In genomic region chr9:89935115-89935514, GRCh38 we compare ENCODE assay signal across 18 cellular contexts.
A peak's percentile ranks its signal among the peaks of the same experiment; 100 is the strongest.
DNase-seq lines count a peak whose midpoint lies in the region; ATAC-seq and TF ChIP-seq lines count a peak whose summit lies in the region.
"Had no signal": no experiment of that assay in that cellular context is flagged by ENCODE, and none has a peak within 500 bp of the region (broad histone marks: within the 10 kb centered on the region; RNA-seq: fewer than 3 reads in every experiment).

No MANE protein-coding gene starts in this region.

- H3K36me3 ChIP-seq in gastroesophageal sphincter, result no peaks in the 10 kb centered on the region
- H3K36me3 ChIP-seq in upper lobe of right lung, result no peaks in the 10 kb centered on the region

- intact Hi-C loops in upper lobe of right lung (cut with DNase I), result no loop called here

- TF ChIP-seq EP300 in gastroesophageal sphincter (IDR thresholded peaks at IDR 0.05), result no peak

- ATAC-seq in gastroesophageal sphincter, result no peak
- peak; percentile 25 for ATAC-seq in upper lobe of right lung

- H3K27me3 ChIP-seq in gastroesophageal sphincter (no peaks in the 10 kb centered on the region), upper lobe of right lung (no peaks in the 10 kb centered on the region)

- 60 to 95% methylated on average over 1 to 4 of the region's 6 CpGs for WGBS in gastroesophageal sphincter (ENCODE audit: low coverage in 1 of 2), 2 donors

- H3K4me3 ChIP-seq in gastroesophageal sphincter (no peak overlapping the region), upper lobe of right lung (no peak overlapping the region)
- H3K4me3 ChIP-seq: SK-N-MC had no signal

- DNase-seq in DMS79 treated with DMSO at 0.1 percent for 48 hours (lab: John Stamatoyannopoulos, UW) (peak; percentile 62), NCI-H345 (lab: John Stamatoyannopoulos, UW) (peak; percentile 57), upper lobe of right lung (no peak), cerebellum (ENCODE audit: low spot score) (no peak), NAMALWA (ENCODE audit: low spot score) (no peak), 8988T (no peak)
- DNase-seq: ACHN, GDM1, H9, IMR-90, Karpas-422, NCI-H1092, NCI-H226, SHP77 had no signal

- H3K27ac ChIP-seq in gastroesophageal sphincter (peak overlapping the region in 3 of 4 donors; percentile 51 to 53 (median 52)), upper lobe of right lung (no peak overlapping the region)
- H3K27ac ChIP-seq: C4-2B, HL-60, SK-N-MC had no signal

- no peak for TF ChIP-seq POLR2A in gastroesophageal sphincter (IDR thresholded peaks at IDR 0.05)

- no peaks in the 10 kb centered on the region for H3K9me3 ChIP-seq in gastroesophageal sphincter
- H3K9me3 ChIP-seq in upper lobe of right lung, result no peaks in the 10 kb centered on the region

- H3K4me1 ChIP-seq in gastroesophageal sphincter (peaks cover 6 to 47% (median 11%) of the 10 kb centered on the region in 3 donors), upper lobe of right lung (peaks cover 9% of the 10 kb centered on the region)

- TF ChIP-seq CTCF in gastroesophageal sphincter (IDR thresholded peaks at IDR 0.05), result no peak
- no peak for TF ChIP-seq CTCF in upper lobe of right lung (IDR thresholded peaks at IDR 0.05)

Comparison
In these comparisons a context has a peak if more than half of its experiments do, and no peak if none do; other contexts are left out.
1. DNase-seq: peak in DMS79 treated with DMSO at 0.1 percent for 48 hours (single experiment) and NCI-H345 (single experiment); none in upper lobe of right lung (single experiment), cerebellum (single experiment), NAMALWA (single experiment) and 8988T (single experiment).